1 cellular context compared by ENCODE assay signal in genomic region chr16:75208242-75208825, GRCh38.
TF ChIP-seq lines count a peak whose summit lies in the region.

No MANE protein-coding gene starts in this region.

TF ChIP-seq in HepG2, 621 proteins besides CTCF, POLR2A, EP300 and RAD21:
- TF ChIP-seq ZNF557 (CRISPR knock-in tag; IDR thresholded peaks at IDR 0.05), result no peak
- no peak for TF ChIP-seq RCOR2 (CRISPR knock-in tag; IDR thresholded peaks at IDR 0.05)
- TF ChIP-seq ZMYM3 (CRISPR knock-in tag; IDR thresholded peaks at IDR 0.05), result peak; percentile 56; the same call in 1 of the 2 replicates
- TF ChIP-seq ZNF768 (CRISPR knock-in tag; IDR thresholded peaks at IDR 0.05), result peak; percentile 86
